ENCODE assay signal across 39 cellular contexts in the genomic region with DNA sequence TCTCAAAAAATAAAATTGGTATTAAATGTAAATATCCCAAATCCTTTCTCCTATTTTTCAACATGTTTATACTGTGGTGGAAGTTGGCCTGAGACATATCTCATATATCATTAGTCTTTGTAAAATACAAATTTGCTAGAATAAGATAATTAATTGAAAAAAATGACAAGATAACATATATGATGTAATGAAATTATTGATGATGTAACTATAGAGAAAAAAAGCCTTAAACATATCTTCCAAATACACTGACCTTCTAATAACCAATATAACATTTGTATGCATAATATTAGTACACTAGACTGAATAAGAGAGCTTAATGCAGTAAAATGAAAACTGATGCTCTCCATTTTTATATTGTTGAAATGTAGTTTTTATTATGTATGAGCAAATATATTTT.
"Had no signal": no experiment of that assay in that cellular context is flagged by ENCODE, and none has a peak within 500 bp of the region (broad histone marks: within the 10 kb centered on the region; RNA-seq: fewer than 3 reads in every experiment).

No MANE protein-coding gene starts in this region.

- H3K9me3 Mint-ChIP-seq: activated naive CD4-positive, alpha-beta T cell treated with anti-CD3 and anti-CD28 coated beads for 36 hours; activated naive CD4-positive, alpha-beta T cell treated with anti-CD3 and anti-CD28 coated beads, Interleukin-2, amount 10 ng/mL, durations not matched to agents 7 days and 5 days; activated naive CD4-positive, alpha-beta T cell treated with anti-CD3 and anti-CD28 coated beads, Interleukin-2, amount 50 U/mL, for 24 hours; activated naive CD4-positive, alpha-beta T cell treated with anti-CD3 and anti-CD28 coated beads, Interleukin-2, amount 50 U/mL, for 72 hours; activated naive CD8-positive, alpha-beta T cell treated with anti-CD3 and anti-CD28 coated beads for 36 hours; activated naive CD8-positive, alpha-beta T cell treated with anti-CD3 and anti-CD28 coated beads, Interleukin-2, amount 10 ng/mL, durations not matched to agents 7 days and 5 days; activated naive CD8-positive, alpha-beta T cell treated with anti-CD3 and anti-CD28 coated beads, Interleukin-2, amount 50 U/mL, for 24 hours; activated T-cell treated with anti-CD3 and anti-CD28 coated beads, Interleukin-2, amount 50 U/mL, for 24 hours; activated T-cell treated with anti-CD3 and anti-CD28 coated beads, Interleukin-2, amount 50 U/mL, for 4 hours; activated T-cell treated with anti-CD3 and anti-CD28 coated beads, Interleukin-2, amount 50 U/mL, for 72 hours; activated T-helper 1 cell treated with anti-CD3 and anti-CD28 coated beads, Interleukin-12 subunit alpha, Interleukin-12 subunit beta, Interleukin-2, Interleukin-4 antibody, amounts not matched to agents 30 ng/mL and 10 ng/mL and 1 ng/mL, durations not matched to agents 14 hours and 24 hours and 36 hours; activated T-helper 17 cell treated with anti-CD3 and anti-CD28 coated beads, Interleukin-2, amount 50 U/mL, for 72 hours; activated T-helper 2 cell treated with anti-CD3 and anti-CD28 coated beads, Interferon-gamma antibody, Interleukin-2, Interleukin-4, amounts not matched to agents 10 μg/mL and 5 μg/mL and 100 μg/mL, durations not matched to agents 14 hours and 24 hours and 36 hours had no signal

- H3K36me3 ChIP-seq: adrenal gland, ascending aorta, brain microvascular endothelial cell, breast epithelium, cardiac muscle cell had no signal

- ATAC-seq: activated naive CD4-positive, alpha-beta T cell treated with anti-CD3 and anti-CD28 coated beads, Interleukin-2, amount 50 U/mL, for 72 hours; activated naive CD8-positive, alpha-beta T cell treated with anti-CD3 and anti-CD28 coated beads, Interleukin-2, amount 50 U/mL, for 24 hours; activated T-cell treated with anti-CD3 and anti-CD28 coated beads, Interleukin-2, amount 50 U/mL, for 4 hours; activated T-cell treated with anti-CD3 and anti-CD28 coated beads, Interleukin-2, amount 50 U/mL, for 72 hours; activated T-helper 17 cell treated with anti-CD3 and anti-CD28 coated beads, Interleukin-2, amount 50 U/mL, for 72 hours; body of pancreas had no signal

- FAIRE-seq: astrocyte, bronchial epithelial cell had no signal

- H3K36me3 Mint-ChIP-seq: activated naive CD4-positive, alpha-beta T cell treated with anti-CD3 and anti-CD28 coated beads, Interleukin-2, amount 10 ng/mL, durations not matched to agents 7 days and 5 days; activated naive CD4-positive, alpha-beta T cell treated with anti-CD3 and anti-CD28 coated beads, Interleukin-2, amount 50 U/mL, for 24 hours; activated naive CD4-positive, alpha-beta T cell treated with anti-CD3 and anti-CD28 coated beads, Interleukin-2, amount 50 U/mL, for 72 hours; activated naive CD8-positive, alpha-beta T cell; activated naive CD8-positive, alpha-beta T cell treated with anti-CD3 and anti-CD28 coated beads for 36 hours; activated naive CD8-positive, alpha-beta T cell treated with anti-CD3 and anti-CD28 coated beads, Interleukin-2, amount 10 ng/mL, durations not matched to agents 7 days and 5 days had no signal

- H3K4me1 Mint-ChIP-seq: activated naive CD4-positive, alpha-beta T cell treated with anti-CD3 and anti-CD28 coated beads, Interleukin-2, amount 10 ng/mL, durations not matched to agents 7 days and 5 days; activated naive CD4-positive, alpha-beta T cell treated with anti-CD3 and anti-CD28 coated beads, Interleukin-2, amount 50 U/mL, for 24 hours; activated naive CD8-positive, alpha-beta T cell treated with anti-CD3 and anti-CD28 coated beads for 36 hours; activated naive CD8-positive, alpha-beta T cell treated with anti-CD3 and anti-CD28 coated beads, Interleukin-2, amount 10 ng/mL, durations not matched to agents 7 days and 5 days; activated naive CD8-positive, alpha-beta T cell treated with anti-CD3 and anti-CD28 coated beads, Interleukin-2, amount 50 U/mL, for 24 hours; activated T-helper 17 cell treated with anti-CD3 and anti-CD28 coated beads, Interleukin-2, amount 50 U/mL, for 72 hours; central memory CD8-positive, alpha-beta T cell had no signal

- H3K4me3 ChIP-seq: adrenal gland, ascending aorta, body of pancreas, breast epithelium, cardiac muscle cell had no signal

- H3K27me3 Mint-ChIP-seq: activated naive CD4-positive, alpha-beta T cell treated with anti-CD3 and anti-CD28 coated beads, Interleukin-2, amount 10 ng/mL, durations not matched to agents 7 days and 5 days; activated naive CD4-positive, alpha-beta T cell treated with anti-CD3 and anti-CD28 coated beads, Interleukin-2, amount 50 U/mL, for 24 hours; activated naive CD8-positive, alpha-beta T cell; activated naive CD8-positive, alpha-beta T cell treated with anti-CD3 and anti-CD28 coated beads for 36 hours; activated naive CD8-positive, alpha-beta T cell treated with anti-CD3 and anti-CD28 coated beads, Interleukin-2, amount 10 ng/mL, durations not matched to agents 7 days and 5 days; activated naive CD8-positive, alpha-beta T cell treated with anti-CD3 and anti-CD28 coated beads, Interleukin-2, amount 50 U/mL, for 24 hours; activated T-cell treated with anti-CD3 and anti-CD28 coated beads, Interleukin-2, amount 50 U/mL, for 24 hours; activated T-helper 17 cell treated with anti-CD3 and anti-CD28 coated beads, Interleukin-2, amount 50 U/mL, for 72 hours; brain; central memory CD8-positive, alpha-beta T cell had no signal

- H3K4me1 ChIP-seq: adrenal gland, body of pancreas, breast epithelium had no signal

- H3K4me3 Mint-ChIP-seq: activated naive CD4-positive, alpha-beta T cell treated with anti-CD3 and anti-CD28 coated beads for 36 hours; activated naive CD4-positive, alpha-beta T cell treated with anti-CD3 and anti-CD28 coated beads, Interleukin-2, amount 10 ng/mL, durations not matched to agents 7 days and 5 days; activated naive CD4-positive, alpha-beta T cell treated with anti-CD3 and anti-CD28 coated beads, Interleukin-2, amount 50 U/mL, for 24 hours; activated naive CD8-positive, alpha-beta T cell; activated naive CD8-positive, alpha-beta T cell treated with anti-CD3 and anti-CD28 coated beads for 36 hours; activated naive CD8-positive, alpha-beta T cell treated with anti-CD3 and anti-CD28 coated beads, Interleukin-2, amount 10 ng/mL, durations not matched to agents 7 days and 5 days; activated naive CD8-positive, alpha-beta T cell treated with anti-CD3 and anti-CD28 coated beads, Interleukin-2, amount 50 U/mL, for 24 hours; activated T-cell treated with anti-CD3 and anti-CD28 coated beads, Interleukin-2, amount 50 U/mL, for 24 hours; activated T-cell treated with anti-CD3 and anti-CD28 coated beads, Interleukin-2, amount 50 U/mL, for 4 hours; activated T-cell treated with anti-CD3 and anti-CD28 coated beads, Interleukin-2, amount 50 U/mL, for 72 hours; activated T-helper 1 cell treated with anti-CD3 and anti-CD28 coated beads, Interleukin-12 subunit alpha, Interleukin-12 subunit beta, Interleukin-2, Interleukin-4 antibody, amounts not matched to agents 30 ng/mL and 10 ng/mL and 1 ng/mL, durations not matched to agents 14 hours and 24 hours and 36 hours; activated T-helper 17 cell treated with anti-CD3 and anti-CD28 coated beads, Interleukin-2, amount 50 U/mL, for 72 hours; brain; central memory CD8-positive, alpha-beta T cell had no signal

- H3K9me3 ChIP-seq: adrenal gland, ascending aorta, body of pancreas, breast epithelium had no signal

- DNase-seq: activated effector memory CD4-positive, alpha-beta T cell treated with anti-CD3 and anti-CD28 coated beads, Interleukin-2, amount 50 U/mL, for 16 hours; activated effector memory CD4-positive, alpha-beta T cell treated with Interleukin-2 at 50 U/mL for 16 hours; activated gamma-delta T cell; activated gamma-delta T cell treated with Interleukin-2 at 50 U/mL for 16 hours; activated naive CD4-positive, alpha-beta T cell; activated naive CD4-positive, alpha-beta T cell treated with anti-CD3 and anti-CD28 coated beads for 36 hours; activated naive CD4-positive, alpha-beta T cell treated with anti-CD3 and anti-CD28 coated beads, Interleukin-2, amount 10 ng/mL, durations not matched to agents 7 days and 5 days; activated naive CD4-positive, alpha-beta T cell treated with anti-CD3 and anti-CD28 coated beads, Interleukin-2, amount 50 U/mL, for 16 hours; activated naive CD4-positive, alpha-beta T cell treated with Interleukin-2 at 50 U/mL for 16 hours; activated naive CD8-positive, alpha-beta T cell treated with anti-CD3 and anti-CD28 coated beads for 36 hours; activated naive CD8-positive, alpha-beta T cell treated with anti-CD3 and anti-CD28 coated beads, Interleukin-2, amount 10 ng/mL, durations not matched to agents 7 days and 5 days; activated naive CD8-positive, alpha-beta T cell treated with anti-CD3 and anti-CD28 coated beads, Interleukin-2, amount 50 U/mL, for 24 hours; activated T-cell treated with anti-CD3 and anti-CD28 coated beads, Interleukin-2, amount 50 U/mL, for 24 hours; activated T-cell treated with anti-CD3 and anti-CD28 coated beads, Interleukin-2, amount 50 U/mL, for 4 hours; activated T-cell treated with anti-CD3 and anti-CD28 coated beads, Interleukin-2, amount 50 U/mL, for 48 hours; activated T-cell treated with anti-CD3 and anti-CD28 coated beads, Interleukin-2, amount 50 U/mL, for 72 hours; adrenal gland; amniotic stem cell; amygdala; anterior cingulate cortex; aorta; body of pancreas; brain microvascular endothelial cell; caudate nucleus; central memory CD4-positive, alpha-beta T cell; cerebellar nuclear complex had no signal

- H3K27ac ChIP-seq: adrenal gland, ascending aorta, body of pancreas, brain microvascular endothelial cell, breast epithelium, cardiac muscle cell had no signal

- H3K27me3 ChIP-seq: adrenal gland, ascending aorta, body of pancreas, brain microvascular endothelial cell, breast epithelium, cardiac muscle cell had no signal

- H3K27ac Mint-ChIP-seq: activated naive CD4-positive, alpha-beta T cell treated with anti-CD3 and anti-CD28 coated beads for 36 hours; activated naive CD4-positive, alpha-beta T cell treated with anti-CD3 and anti-CD28 coated beads, Interleukin-2, amount 10 ng/mL, durations not matched to agents 7 days and 5 days; activated naive CD4-positive, alpha-beta T cell treated with anti-CD3 and anti-CD28 coated beads, Interleukin-2, amount 50 U/mL, for 24 hours; activated naive CD4-positive, alpha-beta T cell treated with anti-CD3 and anti-CD28 coated beads, Interleukin-2, amount 50 U/mL, for 72 hours; activated naive CD8-positive, alpha-beta T cell; activated naive CD8-positive, alpha-beta T cell treated with anti-CD3 and anti-CD28 coated beads for 36 hours; activated naive CD8-positive, alpha-beta T cell treated with anti-CD3 and anti-CD28 coated beads, Interleukin-2, amount 10 ng/mL, durations not matched to agents 7 days and 5 days; activated naive CD8-positive, alpha-beta T cell treated with anti-CD3 and anti-CD28 coated beads, Interleukin-2, amount 50 U/mL, for 24 hours; activated T-cell treated with anti-CD3 and anti-CD28 coated beads, Interleukin-2, amount 50 U/mL, for 24 hours; activated T-cell treated with anti-CD3 and anti-CD28 coated beads, Interleukin-2, amount 50 U/mL, for 72 hours; activated T-helper 1 cell treated with anti-CD3 and anti-CD28 coated beads, Interleukin-12 subunit alpha, Interleukin-12 subunit beta, Interleukin-2, Interleukin-4 antibody, amounts not matched to agents 30 ng/mL and 10 ng/mL and 1 ng/mL, durations not matched to agents 14 hours and 24 hours and 36 hours; activated T-helper 17 cell treated with anti-CD3 and anti-CD28 coated beads, Interleukin-2, amount 50 U/mL, for 72 hours; activated T-helper 2 cell treated with anti-CD3 and anti-CD28 coated beads, Interferon-gamma antibody, Interleukin-2, Interleukin-4, amounts not matched to agents 10 μg/mL and 5 μg/mL and 100 μg/mL, durations not matched to agents 14 hours and 24 hours and 36 hours; brain had no signal
